17 cellular contexts compared by ENCODE assay signal in the genomic region with DNA sequence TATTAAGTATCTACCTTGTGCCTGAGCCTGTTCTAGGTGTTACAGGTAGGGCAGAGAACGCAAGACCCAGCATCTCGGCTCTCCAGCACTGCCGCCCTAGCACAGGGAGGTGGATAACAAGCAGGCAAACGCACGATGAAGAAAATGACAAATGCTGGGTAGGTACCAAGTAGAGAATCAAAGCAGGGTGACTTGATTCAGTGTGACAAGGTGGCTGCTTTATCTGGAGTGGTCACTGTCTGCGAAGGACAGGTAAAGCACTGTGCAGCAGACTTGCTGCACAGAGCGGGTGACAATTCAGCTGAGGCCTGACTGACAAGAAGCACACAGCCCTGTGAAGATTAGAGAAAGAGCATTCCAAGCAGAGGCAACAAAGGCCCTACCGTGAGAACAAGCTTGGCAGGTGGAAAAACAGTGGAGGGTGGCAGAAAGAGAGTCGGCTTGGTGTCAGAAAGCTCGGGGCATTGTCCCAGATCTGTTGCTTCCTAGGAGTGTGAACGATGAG. TPM values are rescaled to one million over a fixed set of nuclear protein-coding genes. Genes with fewer than 3 reads are reported as not detected.
DNase-seq lines count a peak whose midpoint lies in the region; ATAC-seq and TF ChIP-seq lines count a peak whose summit lies in the region.
"Had no signal": no experiment of that assay in that cellular context is flagged by ENCODE, and none has a peak within 500 bp of the region (broad histone marks: within the 10 kb centered on the region; RNA-seq: fewer than 3 reads in every experiment).

No MANE protein-coding gene starts in this region.

- H3K36me3 Mint-ChIP-seq in CD8-positive, alpha-beta memory T cell = peaks cover 7 to 54% (median 19%) of the 10 kb centered on the region in 3 donors
- H3K36me3 Mint-ChIP-seq in T-helper 2 cell treated with Interferon-gamma antibody and Interleukin-4, amounts not matched to agents 5 μg/mL and 100 μg/mL, for 36 hours (ENCODE audit: low read depth) = peaks cover 39% of the 10 kb centered on the region
- peaks cover 44% of the 10 kb centered on the region for H3K36me3 Mint-ChIP-seq in activated naive CD8-positive, alpha-beta T cell treated with anti-CD3 and anti-CD28 coated beads, Interleukin-2, amount 10 ng/mL, durations not matched to agents 7 days and 5 days
- no peaks in the 10 kb centered on the region for H3K36me3 Mint-ChIP-seq in neural progenitor cell

- no peak for TF ChIP-seq CTCF in neural progenitor cell (IDR thresholded peaks at IDR 0.05)
- TF ChIP-seq CTCF in foreskin fibroblast (IDR thresholded peaks at IDR 0.05; ENCODE audit: low read depth, low read length) = no peak

- ATAC-seq in activated naive CD8-positive, alpha-beta T cell treated with anti-CD3 and anti-CD28 coated beads, Interleukin-2, amount 10 ng/mL, durations not matched to agents 7 days and 5 days (ENCODE audit: low read depth) = peak; percentile 15
- ATAC-seq in HG03378 (IDR thresholded peaks at IDR 0.05; ENCODE audit: unreplicated experiment) (no peak), HG02571 (IDR thresholded peaks at IDR 0.05; ENCODE audit: unreplicated experiment) (no peak)
- ATAC-seq: left lobe of liver had no signal

- peak overlapping the region; percentile 82 to 88 (median 86) for H3K4me3 Mint-ChIP-seq in CD8-positive, alpha-beta memory T cell
- peak overlapping the region; percentile 79 for H3K4me3 Mint-ChIP-seq in T-helper 2 cell treated with Interferon-gamma antibody and Interleukin-4, amounts not matched to agents 5 μg/mL and 100 μg/mL, for 36 hours
- peak overlapping the region; percentile 78 for H3K4me3 Mint-ChIP-seq in activated naive CD8-positive, alpha-beta T cell treated with anti-CD3 and anti-CD28 coated beads, Interleukin-2, amount 10 ng/mL, durations not matched to agents 7 days and 5 days
- H3K4me3 Mint-ChIP-seq in neural progenitor cell = no peak overlapping the region
- H3K4me3 Mint-ChIP-seq: H9 had no signal

- no peaks in the 10 kb centered on the region for H3K36me3 ChIP-seq in CD8-positive, alpha-beta memory T cell (ENCODE audit: insufficient read depth, low read length)
- no peaks in the 10 kb centered on the region for H3K36me3 ChIP-seq in neural progenitor cell

- H3F3A ChIP-seq in neural progenitor cell (ENCODE audit: low read depth) = peaks cover 3% of the 10 kb centered on the region

- H3K27ac ChIP-seq in CD8-positive, alpha-beta memory T cell (ENCODE audit: low read depth, low read length) = peak overlapping the region; percentile 61
- H3K27ac ChIP-seq in neural progenitor cell = no peak overlapping the region

- H3K9me3 Mint-ChIP-seq in CD8-positive, alpha-beta memory T cell = no peaks in the 10 kb centered on the region
- no peaks in the 10 kb centered on the region for H3K9me3 Mint-ChIP-seq in T-helper 2 cell treated with Interferon-gamma antibody and Interleukin-4, amounts not matched to agents 5 μg/mL and 100 μg/mL, for 36 hours
- H3K9me3 Mint-ChIP-seq in activated naive CD8-positive, alpha-beta T cell treated with anti-CD3 and anti-CD28 coated beads, Interleukin-2, amount 10 ng/mL, durations not matched to agents 7 days and 5 days = no peaks in the 10 kb centered on the region
- no peaks in the 10 kb centered on the region for H3K9me3 Mint-ChIP-seq in neural progenitor cell
- H3K9me3 Mint-ChIP-seq: H9 had no signal

- H3K9ac ChIP-seq in neural progenitor cell = no peak overlapping the region

- no peaks in the 10 kb centered on the region for H4K20me1 ChIP-seq in neural progenitor cell (ENCODE audit: low read depth)

- peak overlapping the region; percentile 66 for H2AFZ ChIP-seq in neural progenitor cell (replicated peaks)

- CTCF ChIA-PET in CD8-positive, alpha-beta memory T cell (lab: Charles Lee) = interaction anchor here (0.8 to 3.0 kb wide), 8 partner anchors 10 to 117 kb away, joined by 3 to 31 read pairs (median 4); a partner anchor contains a TSS

- H3K27ac Mint-ChIP-seq in CD8-positive, alpha-beta memory T cell = peak overlapping the region; percentile 97 to 99 (median 98)
- H3K27ac Mint-ChIP-seq in T-helper 2 cell treated with Interferon-gamma antibody and Interleukin-4, amounts not matched to agents 5 μg/mL and 100 μg/mL, for 36 hours = peak overlapping the region; percentile 95
- H3K27ac Mint-ChIP-seq in activated naive CD8-positive, alpha-beta T cell treated with anti-CD3 and anti-CD28 coated beads, Interleukin-2, amount 10 ng/mL, durations not matched to agents 7 days and 5 days = peak overlapping the region; percentile 93
- no peak overlapping the region for H3K27ac Mint-ChIP-seq in neural progenitor cell

- peaks cover 92% of the 10 kb centered on the region for H3K4me1 ChIP-seq in CD8-positive, alpha-beta memory T cell (ENCODE audit: insufficient read depth, low read length)
- H3K4me1 ChIP-seq in neural progenitor cell = peaks cover 14% of the 10 kb centered on the region

- peaks cover 82 to 94% (median 93%) of the 10 kb centered on the region in 3 donors for H3K4me1 Mint-ChIP-seq in CD8-positive, alpha-beta memory T cell
- peaks cover 78% of the 10 kb centered on the region for H3K4me1 Mint-ChIP-seq in T-helper 2 cell treated with Interferon-gamma antibody and Interleukin-4, amounts not matched to agents 5 μg/mL and 100 μg/mL, for 36 hours (ENCODE audit: low read depth)
- H3K4me1 Mint-ChIP-seq in activated naive CD8-positive, alpha-beta T cell treated with anti-CD3 and anti-CD28 coated beads, Interleukin-2, amount 10 ng/mL, durations not matched to agents 7 days and 5 days = peaks cover 77% of the 10 kb centered on the region
- no peaks in the 10 kb centered on the region for H3K4me1 Mint-ChIP-seq in neural progenitor cell

- H3K27me3 Mint-ChIP-seq in CD8-positive, alpha-beta memory T cell = no peaks in the 10 kb centered on the region
- no peaks in the 10 kb centered on the region for H3K27me3 Mint-ChIP-seq in T-helper 2 cell treated with Interferon-gamma antibody and Interleukin-4, amounts not matched to agents 5 μg/mL and 100 μg/mL, for 36 hours (ENCODE audit: low read depth)
- H3K27me3 Mint-ChIP-seq in activated naive CD8-positive, alpha-beta T cell treated with anti-CD3 and anti-CD28 coated beads, Interleukin-2, amount 10 ng/mL, durations not matched to agents 7 days and 5 days = no peaks in the 10 kb centered on the region
- H3K27me3 Mint-ChIP-seq in neural progenitor cell (ENCODE audit: insufficient read depth, low read depth) = peaks cover 3% of the 10 kb centered on the region

- no peak for DNase-seq in CD8-positive, alpha-beta memory T cell
- peak; percentile 30 for DNase-seq in T-helper 2 cell treated with Interferon-gamma antibody and Interleukin-4, amounts not matched to agents 5 μg/mL and 100 μg/mL, for 36 hours (ENCODE audit: low spot score)
- no peak for DNase-seq in activated naive CD8-positive, alpha-beta T cell treated with anti-CD3 and anti-CD28 coated beads, Interleukin-2, amount 10 ng/mL, durations not matched to agents 7 days and 5 days
- DNase-seq in neural progenitor cell (ENCODE audit: low spot score) (peak; percentile 66), foreskin fibroblast (no peak), occipital lobe (lab: John Stamatoyannopoulos, UW) (no peak)
- DNase-seq: C1 segment of cervical spinal cord, glutamatergic neuron, H9, NCI-H1105, NCI-H345, OCI-M1 had no signal

- POLR2A ChIA-PET in CD8-positive, alpha-beta memory T cell (lab: Charles Lee) = interaction anchor here (1.1 to 3.8 kb wide), 4 partner anchors 12 to 52 kb away, joined by 3 to 29 read pairs (median 6); a partner anchor contains a TSS
- POLR2A ChIA-PET in activated naive CD8-positive, alpha-beta T cell treated with anti-CD3 and anti-CD28 coated beads, Interleukin-2, amount 10 ng/mL, durations not matched to agents 7 days and 5 days (lab: Charles Lee) = interaction anchor here (0.7 to 10.4 kb wide), 14 partner anchors 10 to 1085 kb away, joined by 3 to 188 read pairs (median 4); a partner anchor contains a TSS

- peak overlapping the region; percentile 59 for H3K4me2 ChIP-seq in neural progenitor cell

- H3K9me3 ChIP-seq in CD8-positive, alpha-beta memory T cell (ENCODE audit: low read length) = no peaks in the 10 kb centered on the region
- no peaks in the 10 kb centered on the region for H3K9me3 ChIP-seq in neural progenitor cell (ENCODE audit: low read depth)

- no peaks in the 10 kb centered on the region for H3K27me3 ChIP-seq in CD8-positive, alpha-beta memory T cell (ENCODE audit: insufficient read depth, low read length, poor library complexity, severe bottlenecking)
- H3K27me3 ChIP-seq in neural progenitor cell = no peaks in the 10 kb centered on the region

- no peaks in the 10 kb centered on the region for H3K79me2 ChIP-seq in neural progenitor cell (ENCODE audit: low read depth)

- peak overlapping the region; percentile 53 for H3K4me3 ChIP-seq in CD8-positive, alpha-beta memory T cell (ENCODE audit: low read length)
- H3K4me3 ChIP-seq in neural progenitor cell = no peak overlapping the region
- no peak overlapping the region for H3K4me3 ChIP-seq in foreskin fibroblast (ENCODE audit: low read depth in 1 of 2, low read length in 2 of 2)

RNA-seq across cellular contexts. Expression of a gene that starts 12.9 kb away (rescaled TPM):
- total RNA-seq in CD8-positive, alpha-beta memory T cell = 100 to 1,000 TPM; 165 to 166 TPM
- polyA plus RNA-seq in CD8-positive, alpha-beta memory T cell = 369 TPM
- total RNA-seq in activated naive CD8-positive, alpha-beta T cell treated with anti-CD3 and anti-CD28 coated beads, Interleukin-2, amount 10 ng/mL, durations not matched to agents 7 days and 5 days = 100 to 1,000 TPM; 318 TPM
- 0.22 and 1.3 TPM in 2 replicates for total RNA-seq in neural progenitor cell (ENCODE audit: low replicate concordance)
- total RNA-seq in occipital lobe = 21.2 TPM
- total RNA-seq: G401 had no signal

RNA-seq across cellular contexts. Expression of a gene that starts 53.1 kb away (rescaled TPM):
- 1 to 10 TPM; 1.7 to 1.9 TPM for total RNA-seq in CD8-positive, alpha-beta memory T cell
- 6.5 TPM for polyA plus RNA-seq in CD8-positive, alpha-beta memory T cell
- total RNA-seq in activated naive CD8-positive, alpha-beta T cell treated with anti-CD3 and anti-CD28 coated beads, Interleukin-2, amount 10 ng/mL, durations not matched to agents 7 days and 5 days = 1 to 10 TPM; 1.4 to 1.6 TPM
- 0.07 and 0.09 TPM in 2 replicates for total RNA-seq in neural progenitor cell (ENCODE audit: low replicate concordance)
- 0.16 TPM for total RNA-seq in occipital lobe
- total RNA-seq: G401, HT1080 had no signal

Comparison
In these comparisons a context has a peak if more than half of its experiments do, and no peak if none do; other contexts are left out.
1. DNase-seq: peak in T-helper 2 cell treated with Interferon-gamma antibody and Interleukin-4, amounts not matched to agents 5 μg/mL and 100 μg/mL, for 36 hours (single experiment) and neural progenitor cell (single experiment); none in CD8-positive, alpha-beta memory T cell (0 of 5), activated naive CD8-positive, alpha-beta T cell treated with anti-CD3 and anti-CD28 coated beads, Interleukin-2, amount 10 ng/mL, durations not matched to agents 7 days and 5 days (single experiment), foreskin fibroblast (0 of 2) and occipital lobe (single experiment).